Comparison of ENCODE assay signal across 1 cellular context in the genomic region with DNA sequence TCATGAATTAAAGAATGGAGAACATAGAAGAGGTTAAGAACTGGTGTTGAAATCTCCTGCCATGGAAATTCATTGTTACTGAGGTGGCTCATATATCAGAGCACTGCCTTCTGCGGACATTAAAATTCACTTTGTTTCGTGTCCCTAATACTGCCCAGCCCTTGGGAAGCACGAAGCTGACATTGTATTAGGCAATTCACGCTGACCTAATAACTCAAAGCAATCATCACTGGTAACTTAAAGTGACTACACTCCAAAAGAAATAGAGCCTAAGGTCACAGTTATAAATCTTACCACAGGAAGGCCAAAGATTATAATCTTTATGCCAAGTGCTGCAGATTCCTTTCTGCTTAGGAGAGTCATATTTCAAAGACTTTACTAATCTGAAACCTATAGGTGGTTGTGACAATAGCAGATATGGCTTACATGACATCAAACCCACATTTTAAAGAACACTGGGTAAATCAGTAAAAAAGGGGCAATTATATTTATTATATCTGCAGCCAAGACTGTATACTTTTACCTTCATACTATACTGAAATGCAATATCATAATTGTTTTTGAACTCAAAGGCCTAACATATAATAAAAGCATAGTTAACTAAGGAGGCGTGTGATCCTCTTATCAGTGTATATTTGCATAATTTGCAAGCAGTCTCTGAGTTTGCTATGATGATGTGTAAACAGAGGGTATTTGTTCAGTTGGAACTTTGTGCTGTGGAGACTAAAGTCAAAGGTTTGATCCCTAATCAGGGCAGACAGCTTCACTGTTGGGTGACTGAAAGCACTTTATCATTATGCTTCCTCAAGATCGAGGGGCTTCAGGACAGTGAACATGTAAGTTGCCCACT.
TF ChIP-seq lines count a peak whose summit lies in the region.

No MANE protein-coding gene starts in this region.

TF ChIP-seq in HEK293, 187 proteins besides CTCF, POLR2A, EP300 and RAD21 (continued from another document and continues in another):
- TF ChIP-seq, protein P1, sequence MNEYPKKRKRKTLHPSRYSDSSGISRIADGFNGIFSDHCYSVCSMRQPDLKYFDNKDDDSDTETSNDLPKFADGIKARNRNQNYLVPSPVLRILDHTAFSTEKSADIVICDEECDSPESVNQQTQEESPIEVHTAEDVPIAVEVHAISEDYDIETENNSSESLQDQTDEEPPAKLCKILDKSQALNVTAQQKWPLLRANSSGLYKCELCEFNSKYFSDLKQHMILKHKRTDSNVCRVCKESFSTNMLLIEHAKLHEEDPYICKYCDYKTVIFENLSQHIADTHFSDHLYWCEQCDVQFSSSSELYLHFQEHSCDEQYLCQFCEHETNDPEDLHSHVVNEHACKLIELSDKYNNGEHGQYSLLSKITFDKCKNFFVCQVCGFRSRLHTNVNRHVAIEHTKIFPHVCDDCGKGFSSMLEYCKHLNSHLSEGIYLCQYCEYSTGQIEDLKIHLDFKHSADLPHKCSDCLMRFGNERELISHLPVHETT (tag by site-specific recombination; IDR thresholded peaks at IDR 0.05): peak; percentile 98
- TF ChIP-seq SP7 (tag by site-specific recombination; IDR thresholded peaks at IDR 0.05) (peak; percentile 100), ZNF664 (tag by site-specific recombination; IDR thresholded peaks at IDR 0.05) (peak; percentile 74), ZNF623 (tag by site-specific recombination; IDR thresholded peaks at IDR 0.05) (no peak), ZNF837 (tag by site-specific recombination; IDR thresholded peaks at IDR 0.05) (no peak), ZNF555 (tag by site-specific recombination; conservative IDR thresholded peaks at IDR 0.05) (no peak), ZFP41 (tag by site-specific recombination; IDR thresholded peaks at IDR 0.05; ENCODE audit: borderline replicate concordance) (no peak), ZNF112 (tag by site-specific recombination; IDR thresholded peaks at IDR 0.05) (no peak), MZF1 (tag by site-specific recombination; IDR thresholded peaks at IDR 0.05; ENCODE audit: borderline replicate concordance) (peak; percentile 70; the same call in 1 of the 2 replicates), ZNF324 (tag by site-specific recombination; IDR thresholded peaks at IDR 0.05) (peak; percentile 78; the same call in 1 of the 2 replicates), ZNF16 (tag by site-specific recombination; IDR thresholded peaks at IDR 0.05; ENCODE audit: low read depth) (no peak), ZNF707 (tag by site-specific recombination; IDR thresholded peaks at IDR 0.05) (no peak), ZNF571 (tag by site-specific recombination; IDR thresholded peaks at IDR 0.05) (no peak), ZFP69B (tag by site-specific recombination; IDR thresholded peaks at IDR 0.05) (peak; percentile 72; the same call in 1 of the 2 replicates), HOXA7 (CRISPR knock-in tag; IDR thresholded peaks at IDR 0.05; ENCODE audit: borderline replicate concordance) (no peak), ZSCAN30 (tag by site-specific recombination; IDR thresholded peaks at IDR 0.05) (peak; percentile 80; the same call in 1 of the 2 replicates), ZNF354C (tag by site-specific recombination; IDR thresholded peaks at IDR 0.05; ENCODE audit: borderline replicate concordance, low read depth) (no peak), ZNF239 (tag by site-specific recombination; IDR thresholded peaks at IDR 0.05) (no peak), ZNF654 (tag by site-specific recombination; IDR thresholded peaks at IDR 0.05; ENCODE audit: low read depth) (peak; percentile 29; the same call in 1 of the 2 replicates), ZNF747 (tag by site-specific recombination; IDR thresholded peaks at IDR 0.05) (no peak), ZBTB7A (tag by site-specific recombination; IDR thresholded peaks at IDR 0.05; ENCODE audit: low read depth) (0 out of 2 replicates have a peak, but pooled peaks have one; percentile 52), ZXDB (tag by site-specific recombination; IDR thresholded peaks at IDR 0.05) (peak; percentile 96), ZNF223 (tag by site-specific recombination; IDR thresholded peaks at IDR 0.05) (no peak), ZNF175 (tag by site-specific recombination; IDR thresholded peaks at IDR 0.05) (no peak), ZNF292 (tag by site-specific recombination; IDR thresholded peaks at IDR 0.05; ENCODE audit: borderline replicate concordance, low read depth) (no peak), ZNF473 (tag by site-specific recombination; IDR thresholded peaks at IDR 0.05) (no peak), YY1 (tag by site-specific recombination; IDR thresholded peaks at IDR 0.05) (no peak), HOXD13 (CRISPR knock-in tag; IDR thresholded peaks at IDR 0.05; ENCODE audit: borderline replicate concordance) (no peak), ZNF791 (tag by site-specific recombination; IDR thresholded peaks at IDR 0.05) (no peak), ZNF366 (tag by site-specific recombination; conservative IDR thresholded peaks at IDR 0.05) (peak; percentile 99), ZNF24 (tag by site-specific recombination; IDR thresholded peaks at IDR 0.05) (peak; percentile 98), ZNF274 (IDR thresholded peaks at IDR 0.05; ENCODE audit: low read length) (no peak), ZNF274 (tag by site-specific recombination; IDR thresholded peaks at IDR 0.05; ENCODE audit: borderline replicate concordance) (no peak), ZSCAN23 (tag by site-specific recombination; IDR thresholded peaks at IDR 0.05) (peak; percentile 96)
- TF ChIP-seq, protein P2, sequence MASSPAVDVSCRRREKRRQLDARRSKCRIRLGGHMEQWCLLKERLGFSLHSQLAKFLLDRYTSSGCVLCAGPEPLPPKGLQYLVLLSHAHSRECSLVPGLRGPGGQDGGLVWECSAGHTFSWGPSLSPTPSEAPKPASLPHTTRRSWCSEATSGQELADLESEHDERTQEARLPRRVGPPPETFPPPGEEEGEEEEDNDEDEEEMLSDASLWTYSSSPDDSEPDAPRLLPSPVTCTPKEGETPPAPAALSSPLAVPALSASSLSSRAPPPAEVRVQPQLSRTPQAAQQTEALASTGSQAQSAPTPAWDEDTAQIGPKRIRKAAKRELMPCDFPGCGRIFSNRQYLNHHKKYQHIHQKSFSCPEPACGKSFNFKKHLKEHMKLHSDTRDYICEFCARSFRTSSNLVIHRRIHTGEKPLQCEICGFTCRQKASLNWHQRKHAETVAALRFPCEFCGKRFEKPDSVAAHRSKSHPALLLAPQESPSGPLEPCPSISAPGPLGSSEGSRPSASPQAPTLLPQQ (tag by site-specific recombination; IDR thresholded peaks at IDR 0.05): peak; percentile 75
- TF ChIP-seq, protein P3, sequence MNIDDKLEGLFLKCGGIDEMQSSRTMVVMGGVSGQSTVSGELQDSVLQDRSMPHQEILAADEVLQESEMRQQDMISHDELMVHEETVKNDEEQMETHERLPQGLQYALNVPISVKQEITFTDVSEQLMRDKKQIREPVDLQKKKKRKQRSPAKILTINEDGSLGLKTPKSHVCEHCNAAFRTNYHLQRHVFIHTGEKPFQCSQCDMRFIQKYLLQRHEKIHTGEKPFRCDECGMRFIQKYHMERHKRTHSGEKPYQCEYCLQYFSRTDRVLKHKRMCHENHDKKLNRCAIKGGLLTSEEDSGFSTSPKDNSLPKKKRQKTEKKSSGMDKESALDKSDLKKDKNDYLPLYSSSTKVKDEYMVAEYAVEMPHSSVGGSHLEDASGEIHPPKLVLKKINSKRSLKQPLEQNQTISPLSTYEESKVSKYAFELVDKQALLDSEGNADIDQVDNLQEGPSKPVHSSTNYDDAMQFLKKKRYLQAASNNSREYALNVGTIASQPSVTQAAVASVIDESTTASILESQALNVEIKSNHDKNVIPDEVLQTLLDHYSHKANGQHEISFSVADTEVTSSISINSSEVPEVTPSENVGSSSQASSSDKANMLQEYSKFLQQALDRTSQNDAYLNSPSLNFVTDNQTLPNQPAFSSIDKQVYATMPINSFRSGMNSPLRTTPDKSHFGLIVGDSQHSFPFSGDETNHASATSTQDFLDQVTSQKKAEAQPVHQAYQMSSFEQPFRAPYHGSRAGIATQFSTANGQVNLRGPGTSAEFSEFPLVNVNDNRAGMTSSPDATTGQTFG (tag by site-specific recombination; IDR thresholded peaks at IDR 0.05; ENCODE audit: borderline replicate concordance): no peak
- TF ChIP-seq, protein P4, sequence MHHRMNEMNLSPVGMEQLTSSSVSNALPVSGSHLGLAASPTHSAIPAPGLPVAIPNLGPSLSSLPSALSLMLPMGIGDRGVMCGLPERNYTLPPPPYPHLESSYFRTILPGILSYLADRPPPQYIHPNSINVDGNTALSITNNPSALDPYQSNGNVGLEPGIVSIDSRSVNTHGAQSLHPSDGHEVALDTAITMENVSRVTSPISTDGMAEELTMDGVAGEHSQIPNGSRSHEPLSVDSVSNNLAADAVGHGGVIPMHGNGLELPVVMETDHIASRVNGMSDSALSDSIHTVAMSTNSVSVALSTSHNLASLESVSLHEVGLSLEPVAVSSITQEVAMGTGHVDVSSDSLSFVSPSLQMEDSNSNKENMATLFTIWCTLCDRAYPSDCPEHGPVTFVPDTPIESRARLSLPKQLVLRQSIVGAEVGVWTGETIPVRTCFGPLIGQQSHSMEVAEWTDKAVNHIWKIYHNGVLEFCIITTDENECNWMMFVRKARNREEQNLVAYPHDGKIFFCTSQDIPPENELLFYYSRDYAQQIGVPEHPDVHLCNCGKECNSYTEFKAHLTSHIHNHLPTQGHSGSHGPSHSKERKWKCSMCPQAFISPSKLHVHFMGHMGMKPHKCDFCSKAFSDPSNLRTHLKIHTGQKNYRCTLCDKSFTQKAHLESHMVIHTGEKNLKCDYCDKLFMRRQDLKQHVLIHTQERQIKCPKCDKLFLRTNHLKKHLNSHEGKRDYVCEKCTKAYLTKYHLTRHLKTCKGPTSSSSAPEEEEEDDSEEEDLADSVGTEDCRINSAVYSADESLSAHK (tag by site-specific recombination; IDR thresholded peaks at IDR 0.05): peak; percentile 92
- TF ChIP-seq, protein P5, sequence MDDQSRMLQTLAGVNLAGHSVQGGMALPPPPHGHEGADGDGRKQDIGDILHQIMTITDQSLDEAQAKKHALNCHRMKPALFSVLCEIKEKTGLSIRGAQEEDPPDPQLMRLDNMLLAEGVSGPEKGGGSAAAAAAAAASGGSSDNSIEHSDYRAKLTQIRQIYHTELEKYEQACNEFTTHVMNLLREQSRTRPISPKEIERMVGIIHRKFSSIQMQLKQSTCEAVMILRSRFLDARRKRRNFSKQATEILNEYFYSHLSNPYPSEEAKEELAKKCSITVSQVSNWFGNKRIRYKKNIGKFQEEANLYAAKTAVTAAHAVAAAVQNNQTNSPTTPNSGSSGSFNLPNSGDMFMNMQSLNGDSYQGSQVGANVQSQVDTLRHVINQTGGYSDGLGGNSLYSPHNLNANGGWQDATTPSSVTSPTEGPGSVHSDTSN (CRISPR knock-in tag; IDR thresholded peaks at IDR 0.05): no peak
- TF ChIP-seq, protein P6, sequence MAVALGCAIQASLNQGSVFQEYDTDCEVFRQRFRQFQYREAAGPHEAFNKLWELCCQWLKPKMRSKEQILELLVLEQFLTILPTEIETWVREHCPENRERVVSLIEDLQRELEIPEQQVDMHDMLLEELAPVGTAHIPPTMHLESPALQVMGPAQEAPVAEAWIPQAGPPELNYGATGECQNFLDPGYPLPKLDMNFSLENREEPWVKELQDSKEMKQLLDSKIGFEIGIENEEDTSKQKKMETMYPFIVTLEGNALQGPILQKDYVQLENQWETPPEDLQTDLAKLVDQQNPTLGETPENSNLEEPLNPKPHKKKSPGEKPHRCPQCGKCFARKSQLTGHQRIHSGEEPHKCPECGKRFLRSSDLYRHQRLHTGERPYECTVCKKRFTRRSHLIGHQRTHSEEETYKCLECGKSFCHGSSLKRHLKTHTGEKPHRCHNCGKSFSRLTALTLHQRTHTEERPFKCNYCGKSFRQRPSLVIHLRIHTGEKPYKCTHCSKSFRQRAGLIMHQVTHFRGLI (tag by site-specific recombination; IDR thresholded peaks at IDR 0.05): peak; percentile 77; the same call in 1 of the 2 replicates
- TF ChIP-seq, protein P7, sequence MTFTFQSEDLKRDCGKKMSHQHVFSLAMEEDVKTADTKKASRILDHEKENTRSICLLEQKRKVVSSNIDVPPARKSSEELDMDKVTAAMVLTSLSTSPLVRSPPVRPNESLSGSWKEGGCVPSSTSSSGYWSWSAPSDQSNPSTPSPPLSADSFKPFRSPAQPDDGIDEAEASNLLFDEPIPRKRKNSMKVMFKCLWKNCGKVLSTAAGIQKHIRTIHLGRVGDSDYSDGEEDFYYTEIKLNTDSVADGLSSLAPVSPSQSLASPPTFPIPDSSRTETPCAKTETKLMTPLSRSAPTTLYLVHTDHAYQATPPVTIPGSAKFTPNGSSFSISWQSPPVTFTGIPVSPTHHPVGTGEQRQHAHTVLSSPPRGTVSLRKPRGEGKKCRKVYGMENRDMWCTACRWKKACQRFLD (tag by site-specific recombination; IDR thresholded peaks at IDR 0.05): no peak
- TF ChIP-seq, protein P8, sequence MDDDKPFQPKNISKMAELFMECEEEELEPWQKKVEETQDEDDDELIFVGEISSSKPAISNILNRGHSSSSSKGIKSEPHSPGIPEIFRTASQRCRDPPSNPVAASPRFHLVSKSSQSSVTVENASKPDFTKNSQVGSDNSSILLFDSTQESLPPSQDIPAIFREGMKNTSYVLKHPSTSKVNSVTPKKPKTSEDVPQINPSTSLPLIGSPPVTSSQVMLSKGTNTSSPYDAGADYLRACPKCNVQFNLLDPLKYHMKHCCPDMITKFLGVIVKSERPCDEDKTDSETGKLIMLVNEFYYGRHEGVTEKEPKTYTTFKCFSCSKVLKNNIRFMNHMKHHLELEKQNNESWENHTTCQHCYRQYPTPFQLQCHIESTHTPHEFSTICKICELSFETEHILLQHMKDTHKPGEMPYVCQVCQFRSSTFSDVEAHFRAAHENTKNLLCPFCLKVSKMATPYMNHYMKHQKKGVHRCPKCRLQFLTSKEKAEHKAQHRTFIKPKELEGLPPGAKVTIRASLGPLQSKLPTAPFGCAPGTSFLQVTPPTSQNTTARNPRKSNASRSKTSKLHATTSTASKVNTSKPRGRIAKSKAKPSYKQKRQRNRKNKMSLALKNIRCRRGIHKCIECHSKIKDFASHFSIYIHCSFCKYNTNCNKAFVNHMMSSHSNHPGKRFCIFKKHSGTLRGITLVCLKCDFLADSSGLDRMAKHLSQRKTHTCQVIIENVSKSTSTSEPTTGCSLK (tag by site-specific recombination; IDR thresholded peaks at IDR 0.05): no peak
- TF ChIP-seq, protein P9, sequence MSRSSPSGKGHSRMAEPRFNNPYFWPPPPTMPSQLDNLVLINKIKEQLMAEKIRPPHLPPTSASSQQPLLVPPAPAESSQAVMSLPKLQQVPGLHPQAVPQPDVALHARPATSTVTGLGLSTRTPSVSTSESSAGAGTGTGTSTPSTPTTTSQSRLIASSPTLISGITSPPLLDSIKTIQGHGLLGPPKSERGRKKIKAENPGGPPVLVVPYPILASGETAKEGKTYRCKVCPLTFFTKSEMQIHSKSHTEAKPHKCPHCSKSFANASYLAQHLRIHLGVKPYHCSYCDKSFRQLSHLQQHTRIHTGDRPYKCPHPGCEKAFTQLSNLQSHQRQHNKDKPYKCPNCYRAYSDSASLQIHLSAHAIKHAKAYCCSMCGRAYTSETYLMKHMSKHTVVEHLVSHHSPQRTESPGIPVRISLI (tag by site-specific recombination; IDR thresholded peaks at IDR 0.05): peak; percentile 95
